Comparison of ENCODE assay signal across 34 cellular contexts in genomic region chr22:26636296-26636695, GRCh38. TPM values are rescaled to one million over a fixed set of nuclear protein-coding genes. Genes with fewer than 3 reads are reported as not detected.
DNase-seq lines count a peak whose midpoint lies in the region; ATAC-seq, FAIRE-seq and TF ChIP-seq lines count a peak whose summit lies in the region.
"Had no signal": no experiment of that assay in that cellular context is flagged by ENCODE, and none has a peak within 500 bp of the region (broad histone marks: within the 10 kb centered on the region; RNA-seq: fewer than 3 reads in every experiment).

No MANE protein-coding gene starts in this region.

- H3K27me3 Mint-ChIP-seq in activated CD8-positive, alpha-beta memory T cell treated with anti-CD3 and anti-CD28 coated beads, Interleukin-2, amount 10 ng/mL, durations not matched to agents 7 days and 5 days: no peaks in the 10 kb centered on the region
- no peaks in the 10 kb centered on the region for H3K27me3 Mint-ChIP-seq in activated T-cell treated with anti-CD3 and anti-CD28 coated beads, Interleukin-2, amount 50 U/mL, for 72 hours (ENCODE audit: low read depth)
- H3K27me3 Mint-ChIP-seq: CD4-positive, alpha-beta T cell had no signal

- ATAC-seq in activated CD8-positive, alpha-beta memory T cell treated with anti-CD3 and anti-CD28 coated beads, Interleukin-2, amount 10 ng/mL, durations not matched to agents 7 days and 5 days: no peak
- ATAC-seq in stimulated activated effector memory CD8-positive, alpha-beta T cell treated with anti-CD3 and anti-CD28 coated beads, Interleukin-12 subunit alpha, Interleukin-12 subunit beta, amount 100 ng/mL, for 72 hours: no peak
- ATAC-seq in activated T-cell treated with anti-CD3 and anti-CD28 coated beads, Interleukin-2, amount 50 U/mL, for 72 hours (replicated peaks in 1 of 2): no peak
- ATAC-seq: CD8-positive, alpha-beta T cell; GM12878 had no signal

- CTCF ChIA-PET in activated CD8-positive, alpha-beta memory T cell treated with anti-CD3 and anti-CD28 coated beads, Interleukin-2, amount 10 ng/mL, durations not matched to agents 7 days and 5 days (lab: Charles Lee): interaction anchor here (0.8 kb wide), 2 partner anchors 9 to 19 kb away, joined by 3 to 4 read pairs; no protein-coding TSS in a partner anchor
- CTCF ChIA-PET in HEK293 (lab: Yijun Ruan, JAX) (no interaction called here), H1 (lab: Charles Lee; ENCODE audit: partially characterized antibody) (no interaction called here)

- H3K4me3 Mint-ChIP-seq in activated CD8-positive, alpha-beta memory T cell treated with anti-CD3 and anti-CD28 coated beads, Interleukin-2, amount 10 ng/mL, durations not matched to agents 7 days and 5 days: no peak overlapping the region
- no peak overlapping the region for H3K4me3 Mint-ChIP-seq in stimulated activated effector memory CD8-positive, alpha-beta T cell treated with anti-CD3 and anti-CD28 coated beads, Interleukin-12 subunit alpha, Interleukin-12 subunit beta, amount 100 ng/mL, for 72 hours
- no peak overlapping the region for H3K4me3 Mint-ChIP-seq in activated T-cell treated with anti-CD3 and anti-CD28 coated beads, Interleukin-2, amount 50 U/mL, for 72 hours
- H3K4me3 Mint-ChIP-seq: CD14-positive monocyte; CD4-positive, alpha-beta T cell; CD8-positive, alpha-beta T cell had no signal

- no peak overlapping the region for H3K56ac ChIP-seq in H1 (replicated peaks; ENCODE audit: insufficient read length, low read depth, low read length)

- H3K23ac ChIP-seq in H1 (ENCODE audit: insufficient read length): no peak overlapping the region

- H2AFZ ChIP-seq in H1 (ENCODE audit: low read length): no peak overlapping the region

- H3K79me1 ChIP-seq in H1 (ENCODE audit: low read depth, low read length): no peaks in the 10 kb centered on the region

- H4K20me1 ChIP-seq in H1 (replicated peaks in 1 of 2; ENCODE audit: control insufficient read depth in 1 of 2, insufficient read depth in 2 of 2, low read length in 2 of 2): no peaks in the 10 kb centered on the region
- H4K20me1 ChIP-seq: BLaER1 had no signal

- no peak overlapping the region for H3K27ac ChIP-seq in HEK293 (ENCODE audit: extremely low read depth, low read depth, low read length)
- H3K27ac ChIP-seq in H1 (ENCODE audit: low read depth, low read length): no peak overlapping the region
- H3K27ac ChIP-seq: BLaER1 had no signal

- no peak overlapping the region for H3K4ac ChIP-seq in H1 (replicated peaks; ENCODE audit: insufficient read length, low read depth, low read length)

- H3K9me3 ChIP-seq in HEK293 (ENCODE audit: control insufficient read depth, insufficient read depth, low read depth, low read length): no peaks in the 10 kb centered on the region
- no peaks in the 10 kb centered on the region for H3K9me3 ChIP-seq in H1 (ENCODE audit: insufficient read depth in 2 of 2, low read depth in 1 of 2, low read length in 1 of 2)
- H3K9me3 ChIP-seq: BE2C, BLaER1, Caco-2 had no signal

- H3K14ac ChIP-seq in H1 (ENCODE audit: insufficient read length): no peak overlapping the region

- no peak for DNase-seq in activated CD8-positive, alpha-beta memory T cell treated with anti-CD3 and anti-CD28 coated beads, Interleukin-2, amount 10 ng/mL, durations not matched to agents 7 days and 5 days
- DNase-seq in activated CD8-positive, alpha-beta memory T cell treated with anti-CD3 and anti-CD28 coated beads, Interleukin-2, amount 50 U/mL, for 4 hours: no peak
- DNase-seq in H1 (ENCODE audit: low read depth in 1 of 2, low spot score in 2 of 2) (no peak), occipital lobe (lab: John Stamatoyannopoulos, UW) (no peak), GM13976 (ENCODE audit: low spot score) (no peak)
- DNase-seq in stimulated activated effector memory CD8-positive, alpha-beta T cell treated with anti-CD3 and anti-CD28 coated beads, Interleukin-12 subunit alpha, Interleukin-12 subunit beta, amount 100 ng/mL, for 72 hours (ENCODE audit: low spot score in 2 of 2): no peak
- no peak for DNase-seq in activated T-cell treated with anti-CD3 and anti-CD28 coated beads, Interleukin-2, amount 50 U/mL, for 72 hours
- DNase-seq: 8988T; ACHN; BE2C; C1 segment of cervical spinal cord; Caco-2; Calu3; CD4-positive, alpha-beta T cell; CD8-positive, alpha-beta T cell; DMS 273 treated with DMSO at 0.1 percent for 48 hours; DMS153; DMS53; DMS79; DND-41; EL; GDM1 had no signal

- H4K5ac ChIP-seq in H1 (ENCODE audit: insufficient read length, low read depth, low read length): no peak overlapping the region

- no peak for FAIRE-seq in H1 (lab: Jason Lieb, UNC)
- FAIRE-seq: A204.1, D721Med, GM12878, GM12892, GM19239 had no signal

- no peak overlapping the region for H2BK15ac ChIP-seq in H1 (ENCODE audit: low read length)

- TF ChIP-seq RAD21 in H1 (IDR thresholded peaks at IDR 0.05 in 1 of 2, conservative IDR thresholded peaks at IDR 0.05 in 1 of 2; ENCODE audit: low read depth in 2 of 2, low read length in 2 of 2): no peak

- H3K27ac Mint-ChIP-seq in activated CD8-positive, alpha-beta memory T cell treated with anti-CD3 and anti-CD28 coated beads, Interleukin-2, amount 10 ng/mL, durations not matched to agents 7 days and 5 days: peak overlapping the region; percentile 5
- peak overlapping the region; percentile 50 for H3K27ac Mint-ChIP-seq in stimulated activated effector memory CD8-positive, alpha-beta T cell treated with anti-CD3 and anti-CD28 coated beads, Interleukin-12 subunit alpha, Interleukin-12 subunit beta, amount 100 ng/mL, for 72 hours
- H3K27ac Mint-ChIP-seq in activated T-cell treated with anti-CD3 and anti-CD28 coated beads, Interleukin-2, amount 50 U/mL, for 72 hours: no peak overlapping the region
- H3K27ac Mint-ChIP-seq: CD14-positive monocyte; CD4-positive, alpha-beta T cell; CD8-positive, alpha-beta T cell had no signal

- no peaks in the 10 kb centered on the region for H3K9me3 Mint-ChIP-seq in activated CD8-positive, alpha-beta memory T cell treated with anti-CD3 and anti-CD28 coated beads, Interleukin-2, amount 10 ng/mL, durations not matched to agents 7 days and 5 days (ENCODE audit: low read depth)
- no peaks in the 10 kb centered on the region for H3K9me3 Mint-ChIP-seq in stimulated activated effector memory CD8-positive, alpha-beta T cell treated with anti-CD3 and anti-CD28 coated beads, Interleukin-12 subunit alpha, Interleukin-12 subunit beta, amount 100 ng/mL, for 72 hours
- H3K9me3 Mint-ChIP-seq in activated T-cell treated with anti-CD3 and anti-CD28 coated beads, Interleukin-2, amount 50 U/mL, for 72 hours: no peaks in the 10 kb centered on the region
- H3K9me3 Mint-ChIP-seq: CD14-positive monocyte; CD4-positive, alpha-beta T cell; CD8-positive, alpha-beta T cell had no signal

- H4K8ac ChIP-seq in H1 (ENCODE audit: extremely low read depth, insufficient read depth, low read length): no peak overlapping the region

- H3K36me3 Mint-ChIP-seq in activated CD8-positive, alpha-beta memory T cell treated with anti-CD3 and anti-CD28 coated beads, Interleukin-2, amount 10 ng/mL, durations not matched to agents 7 days and 5 days: peaks cover 2% of the 10 kb centered on the region
- no peaks in the 10 kb centered on the region for H3K36me3 Mint-ChIP-seq in stimulated activated effector memory CD8-positive, alpha-beta T cell treated with anti-CD3 and anti-CD28 coated beads, Interleukin-12 subunit alpha, Interleukin-12 subunit beta, amount 100 ng/mL, for 72 hours
- H3K36me3 Mint-ChIP-seq in activated T-cell treated with anti-CD3 and anti-CD28 coated beads, Interleukin-2, amount 50 U/mL, for 72 hours (ENCODE audit: insufficient read depth in 2 of 2): no peaks in the 10 kb centered on the region
- H3K36me3 Mint-ChIP-seq: CD14-positive monocyte; CD8-positive, alpha-beta T cell had no signal

- H3K4me2 ChIP-seq in H1 (ENCODE audit: insufficient read depth in 1 of 2, low read depth in 2 of 2, low read length in 2 of 2): no peak overlapping the region
- H3K4me2 ChIP-seq: BLaER1 had no signal

- H3K4me3 ChIP-seq in HEK293 (ENCODE audit: low read depth, low read length) (no peak overlapping the region), H1 (ENCODE audit: extremely low read depth in 1 of 4, insufficient read depth in 2 of 4, low read depth in 3 of 4, low read length in 4 of 4) (no peak overlapping the region)
- H3K4me3 ChIP-seq: BLaER1, GM12878 had no signal

- no peak overlapping the region for H3K18ac ChIP-seq in H1 (ENCODE audit: extremely low read depth, low read length)

- TF ChIP-seq POLR2A in H1 (IDR thresholded peaks at IDR 0.05; ENCODE audit: control extremely low read depth in 1 of 2, low read depth in 2 of 2, low read length in 2 of 2): no peak

- H3K9ac ChIP-seq in H1 (replicated peaks in 1 of 4; ENCODE audit: extremely low read depth in 1 of 4, low read depth in 3 of 4, low read length in 3 of 4): no peak overlapping the region
- H3K9ac ChIP-seq: BLaER1 had no signal

- no peak overlapping the region for H2BK12ac ChIP-seq in H1 (ENCODE audit: low read depth, low read length)

- H3K4me1 ChIP-seq in HEK293 (ENCODE audit: control insufficient read depth, insufficient read depth, low read length) (no peaks in the 10 kb centered on the region), H1 (replicated peaks in 1 of 4; ENCODE audit: control insufficient read depth in 3 of 4, insufficient read depth in 4 of 4, low read length in 3 of 4) (peaks cover 0 to 8% (median 2%) of the 10 kb centered on the region in 4 experiments; a peak in 3 of 7 replicates)

- no peak overlapping the region for H2BK20ac ChIP-seq in H1 (ENCODE audit: low read length)

- no peak overlapping the region for H2BK5ac ChIP-seq in H1 (ENCODE audit: low read depth, low read length)

- in situ Hi-C loops in GM13976 (cut with MboI; ENCODE audit: low sequenced_read_pairs, unreplicated experiment): no loop called here

- no peak overlapping the region for H4K91ac ChIP-seq in H1 (replicated peaks; ENCODE audit: insufficient read length, low read length)

- TF ChIP-seq CTCF in HEK293 (tag by site-specific recombination; IDR thresholded peaks at IDR 0.05) (no peak), H1 (IDR thresholded peaks at IDR 0.05; ENCODE audit: control extremely low read depth in 1 of 3, insufficient read depth in 1 of 3, low read depth in 1 of 3, low read length in 3 of 3) (no peak), GM13976 (IDR thresholded peaks at IDR 0.05; ENCODE audit: borderline replicate concordance, control extremely low read depth, extremely low read depth, insufficient read depth, missing control alignments) (no peak)

- 87% methylated on average over 1 of the region's 1 CpG; no CpG with 5 or more reads in 1 of the 2 experiments for WGBS in H1 (ENCODE audit: extremely low coverage in 1 of 2, insufficient coverage in 1 of 2, insufficient read length in 1 of 2, insufficient replicate concordance in 2 of 2, low coverage in 1 of 2, low lambda C conversion rate in 2 of 2, missing lambda C conversion rate in 1 of 2), 2 experiments

- POLR2A ChIA-PET in HEK293 (lab: Yijun Ruan, JAX): no interaction called here
- POLR2A ChIA-PET in H1 (lab: Charles Lee; ENCODE audit: partially characterized antibody): no interaction called here

- peaks cover 36% of the 10 kb centered on the region for H3K4me1 Mint-ChIP-seq in activated CD8-positive, alpha-beta memory T cell treated with anti-CD3 and anti-CD28 coated beads, Interleukin-2, amount 10 ng/mL, durations not matched to agents 7 days and 5 days
- peaks cover 32% of the 10 kb centered on the region for H3K4me1 Mint-ChIP-seq in stimulated activated effector memory CD8-positive, alpha-beta T cell treated with anti-CD3 and anti-CD28 coated beads, Interleukin-12 subunit alpha, Interleukin-12 subunit beta, amount 100 ng/mL, for 72 hours
- peaks cover 16% of the 10 kb centered on the region for H3K4me1 Mint-ChIP-seq in activated T-cell treated with anti-CD3 and anti-CD28 coated beads, Interleukin-2, amount 50 U/mL, for 72 hours (ENCODE audit: low read depth)
- H3K4me1 Mint-ChIP-seq: CD14-positive monocyte had no signal

- H3K23me2 ChIP-seq in H1 (ENCODE audit: low read depth, low read length): no peaks in the 10 kb centered on the region

- no peak overlapping the region for H2AK5ac ChIP-seq in H1 (ENCODE audit: low read depth, low read length)

- no peak overlapping the region for H2BK120ac ChIP-seq in H1 (replicated peaks; ENCODE audit: low read depth, low read length)

- no peaks in the 10 kb centered on the region for H3K79me2 ChIP-seq in H1 (ENCODE audit: control insufficient read depth in 1 of 2, insufficient read depth in 2 of 2, low read length in 2 of 2)

- no peak for TF ChIP-seq EP300 in H1 (IDR thresholded peaks at IDR 0.05; ENCODE audit: borderline replicate concordance in 1 of 2, low read depth in 2 of 2, low read length in 2 of 2)

- no peaks in the 10 kb centered on the region for H3K27me3 ChIP-seq in H1 (replicated peaks in 1 of 4; ENCODE audit: control insufficient read depth in 3 of 4, extremely low read depth in 1 of 4, insufficient read depth in 3 of 4, low read length in 3 of 4)
- H3K27me3 ChIP-seq: BE2C, BLaER1 had no signal

- H3K36me3 ChIP-seq in HEK293 (ENCODE audit: control insufficient read depth in 2 of 2, insufficient read depth in 1 of 2, low read length in 2 of 2): no peaks in the 10 kb centered on the region
- no peaks in the 10 kb centered on the region for H3K36me3 ChIP-seq in H1 (ENCODE audit: control insufficient read depth in 2 of 4, insufficient read depth in 4 of 4, low read length in 3 of 4)
- H3K36me3 ChIP-seq: BE2C, BLaER1 had no signal

RNA-seq across cellular contexts. Expression of gene CRYBA4, which starts 14.5 kb away (rescaled TPM):
- total RNA-seq in activated CD8-positive, alpha-beta memory T cell treated with anti-CD3 and anti-CD28 coated beads, Interleukin-2, amount 10 ng/mL, durations not matched to agents 7 days and 5 days: under 1 TPM in 1 of 2 experiments, not detected in 1; 0.38 TPM
- total RNA-seq in H1 (2021; fragmentation: NEBNext Ultra II Directional; extraction: Animal tissue kit (Norgen Biotek cat#: 25700)): 0.67 and 1.5 TPM in 2 replicates
- 2.2 and 3.1 TPM in 2 replicates for polyA plus RNA-seq in H1 (2011; rRNA removed)
- 2.0 TPM for polyA plus RNA-seq in H1 (2011; cell fraction: cytosol; rRNA removed)
- polyA plus RNA-seq in H1 (2011; cell fraction: nucleus; rRNA removed): 1.4 TPM
- polyA plus RNA-seq in H1 (2012, experiment 1 of 2): 0.84 to 2.4 TPM (median 1.9 TPM) in 4 replicates
- polyA plus RNA-seq in H1 (2012, experiment 2 of 2): 1.5 TPM
- 1.7 TPM for polyA plus RNA-seq in H1 (2013, experiment 1 of 2)
- polyA plus RNA-seq in H1 (2013, experiment 2 of 2): 2.0 TPM
- polyA minus RNA-seq in H1 (2011; rRNA and poly(A)+ RNA removed): 0.56 and 0.69 TPM in 2 replicates
- polyA minus RNA-seq in H1 (2011; cell fraction: cytosol; rRNA and poly(A)+ RNA removed): not detected
- not detected for polyA minus RNA-seq in H1 (2011; cell fraction: nucleus; rRNA and poly(A)+ RNA removed)
- not detected for total RNA-seq in occipital lobe
- total RNA-seq in activated T-cell treated with anti-CD3 and anti-CD28 coated beads, Interleukin-2, amount 50 U/mL, for 72 hours: under 1 TPM in 1 of 2 donors, not detected in 1; 0.63 TPM
- total RNA-seq: A673; Calu3; CD4-positive, alpha-beta T cell; CD8-positive, alpha-beta T cell; Daoy; G401 had no signal
- polyA plus RNA-seq: AG04450, CD14-positive monocyte had no signal

RNA-seq across cellular contexts. Expression of gene CRYBB1, which starts 18.5 kb away (rescaled TPM):
- under 1 TPM in 1 of 2 experiments, not detected in 1; 0.38 TPM for total RNA-seq in activated CD8-positive, alpha-beta memory T cell treated with anti-CD3 and anti-CD28 coated beads, Interleukin-2, amount 10 ng/mL, durations not matched to agents 7 days and 5 days
- total RNA-seq in H1 (2021; fragmentation: NEBNext Ultra II Directional; extraction: Animal tissue kit (Norgen Biotek cat#: 25700)): 1.7 and 4.2 TPM in 2 replicates
- polyA plus RNA-seq in H1 (2011; rRNA removed): 6.0 and 7.2 TPM in 2 replicates
- polyA plus RNA-seq in H1 (2011; cell fraction: cytosol; rRNA removed): 7.5 TPM
- polyA plus RNA-seq in H1 (2011; cell fraction: nucleus; rRNA removed): 5.0 TPM
- polyA plus RNA-seq in H1 (2012, experiment 1 of 2): 2.7 to 5.7 TPM (median 5.2 TPM) in 4 replicates
- 3.9 TPM for polyA plus RNA-seq in H1 (2012, experiment 2 of 2)
- polyA plus RNA-seq in H1 (2013, experiment 1 of 2): 7.7 TPM
- polyA plus RNA-seq in H1 (2013, experiment 2 of 2): 7.4 TPM
- polyA minus RNA-seq in H1 (2011; rRNA and poly(A)+ RNA removed): 1.7 and 4.1 TPM in 2 replicates
- 2.9 TPM for polyA minus RNA-seq in H1 (2011; cell fraction: cytosol; rRNA and poly(A)+ RNA removed)
- 1.3 TPM for polyA minus RNA-seq in H1 (2011; cell fraction: nucleus; rRNA and poly(A)+ RNA removed)
- total RNA-seq in occipital lobe: 0.62 TPM
- total RNA-seq in activated T-cell treated with anti-CD3 and anti-CD28 coated beads, Interleukin-2, amount 50 U/mL, for 72 hours: not detected
- total RNA-seq: A673; Caco-2; Calu3; CD4-positive, alpha-beta T cell; CD8-positive, alpha-beta T cell; Daoy; G401 had no signal
- polyA plus RNA-seq: AG04450 had no signal

RNA-seq across cellular contexts. Expression of gene MIAT, which starts 21.1 kb away (rescaled TPM):
- 100 to 1,000 TPM in 1 of 2 experiments, 10 to 100 TPM in 1; 66.5 to 125 TPM for total RNA-seq in activated CD8-positive, alpha-beta memory T cell treated with anti-CD3 and anti-CD28 coated beads, Interleukin-2, amount 10 ng/mL, durations not matched to agents 7 days and 5 days
- 33.8 and 36.0 TPM in 2 replicates for total RNA-seq in H1 (2021; fragmentation: NEBNext Ultra II Directional; extraction: Animal tissue kit (Norgen Biotek cat#: 25700))
- polyA plus RNA-seq in H1 (2011; rRNA removed): 27.6 and 38.3 TPM in 2 replicates
- polyA plus RNA-seq in H1 (2011; cell fraction: cytosol; rRNA removed): 55.4 TPM
- 134 TPM for polyA plus RNA-seq in H1 (2011; cell fraction: nucleus; rRNA removed)
- polyA plus RNA-seq in H1 (2012, experiment 1 of 2): 55.6 to 81.0 TPM (median 63.3 TPM) in 4 replicates
- 4.6 TPM for polyA plus RNA-seq in H1 (2012, experiment 2 of 2)
- polyA plus RNA-seq in H1 (2013, experiment 1 of 2): 44.4 TPM
- polyA plus RNA-seq in H1 (2013, experiment 2 of 2): 37.1 TPM
- 75.5 and 135 TPM in 2 replicates for polyA minus RNA-seq in H1 (2011; rRNA and poly(A)+ RNA removed)
- polyA minus RNA-seq in H1 (2011; cell fraction: cytosol; rRNA and poly(A)+ RNA removed): 20.6 TPM
- polyA minus RNA-seq in H1 (2011; cell fraction: nucleus; rRNA and poly(A)+ RNA removed): 72.4 TPM
- 221 TPM for total RNA-seq in occipital lobe
- 100 to 1,000 TPM in 1 of 2 donors, 10 to 100 TPM in 1; 65.9 to 113 TPM for total RNA-seq in activated T-cell treated with anti-CD3 and anti-CD28 coated beads, Interleukin-2, amount 50 U/mL, for 72 hours

RNA-seq across cellular contexts. Expression of gene TPST2, which starts 46.4 kb away (rescaled TPM):
- 10 to 100 TPM; 61.6 to 81.6 TPM for total RNA-seq in activated CD8-positive, alpha-beta memory T cell treated with anti-CD3 and anti-CD28 coated beads, Interleukin-2, amount 10 ng/mL, durations not matched to agents 7 days and 5 days
- total RNA-seq in H1 (2021; fragmentation: NEBNext Ultra II Directional; extraction: Animal tissue kit (Norgen Biotek cat#: 25700)): 58.8 and 62.1 TPM in 2 replicates
- polyA plus RNA-seq in H1 (2011; rRNA removed): 143 and 162 TPM in 2 replicates
- polyA plus RNA-seq in H1 (2011; cell fraction: cytosol; rRNA removed): 134 TPM
- 139 TPM for polyA plus RNA-seq in H1 (2011; cell fraction: nucleus; rRNA removed)
- polyA plus RNA-seq in H1 (2012, experiment 1 of 2): 52.5 to 56.1 TPM (median 54.1 TPM) in 4 replicates
- polyA plus RNA-seq in H1 (2012, experiment 2 of 2): 69.0 TPM
- 93.0 TPM for polyA plus RNA-seq in H1 (2013, experiment 1 of 2)
- polyA plus RNA-seq in H1 (2013, experiment 2 of 2): 95.7 TPM
- polyA minus RNA-seq in H1 (2011; rRNA and poly(A)+ RNA removed): 80.0 and 85.9 TPM in 2 replicates
- polyA minus RNA-seq in H1 (2011; cell fraction: cytosol; rRNA and poly(A)+ RNA removed): 59.8 TPM
- polyA minus RNA-seq in H1 (2011; cell fraction: nucleus; rRNA and poly(A)+ RNA removed): 63.8 TPM
- total RNA-seq in occipital lobe: 11.4 TPM
- 10 to 100 TPM; 19.0 to 23.2 TPM for total RNA-seq in activated T-cell treated with anti-CD3 and anti-CD28 coated beads, Interleukin-2, amount 50 U/mL, for 72 hours
